In the genomic region with DNA sequence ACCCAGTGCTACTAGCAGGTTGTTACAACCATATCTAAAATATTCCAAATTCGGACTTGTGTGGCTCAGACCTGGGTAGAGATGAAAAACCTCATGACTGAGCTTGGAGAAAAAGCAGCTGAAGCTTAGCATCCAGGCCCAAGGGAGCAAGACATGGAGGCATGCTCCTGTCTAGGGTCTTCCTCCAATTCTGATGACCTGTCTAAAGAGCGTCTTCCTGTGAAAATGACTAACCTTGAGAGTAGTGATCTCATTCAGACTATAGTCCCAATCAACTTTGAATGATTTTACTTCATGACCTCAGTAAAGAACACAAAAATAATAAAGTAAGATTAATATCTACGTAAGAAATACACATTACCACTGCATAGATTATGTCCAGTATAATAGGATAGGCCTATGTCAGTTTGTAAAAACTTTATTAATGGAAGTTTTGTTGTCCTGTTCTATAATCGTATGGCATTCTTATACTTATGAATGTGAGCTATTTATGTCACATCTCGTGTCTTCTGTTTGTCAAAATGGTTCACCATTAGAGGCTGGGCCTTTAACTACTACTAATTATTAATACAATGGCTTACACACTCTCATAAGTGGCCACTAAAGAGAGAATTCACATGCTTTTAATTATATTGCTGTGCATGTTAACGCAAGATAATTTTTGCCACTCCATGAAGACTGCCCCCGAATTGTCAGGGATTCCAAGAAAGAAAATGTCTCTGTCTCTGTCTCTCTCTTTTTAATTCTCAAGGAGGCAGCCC, we compare ENCODE assay signal across 1 cellular context.
TF ChIP-seq lines count a peak whose summit lies in the region.

No MANE protein-coding gene starts in this region.

TF ChIP-seq in K562, 482 proteins besides CTCF, POLR2A, EP300 and RAD21 (continued from another document and continues in another):
- TF ChIP-seq, protein P1, sequence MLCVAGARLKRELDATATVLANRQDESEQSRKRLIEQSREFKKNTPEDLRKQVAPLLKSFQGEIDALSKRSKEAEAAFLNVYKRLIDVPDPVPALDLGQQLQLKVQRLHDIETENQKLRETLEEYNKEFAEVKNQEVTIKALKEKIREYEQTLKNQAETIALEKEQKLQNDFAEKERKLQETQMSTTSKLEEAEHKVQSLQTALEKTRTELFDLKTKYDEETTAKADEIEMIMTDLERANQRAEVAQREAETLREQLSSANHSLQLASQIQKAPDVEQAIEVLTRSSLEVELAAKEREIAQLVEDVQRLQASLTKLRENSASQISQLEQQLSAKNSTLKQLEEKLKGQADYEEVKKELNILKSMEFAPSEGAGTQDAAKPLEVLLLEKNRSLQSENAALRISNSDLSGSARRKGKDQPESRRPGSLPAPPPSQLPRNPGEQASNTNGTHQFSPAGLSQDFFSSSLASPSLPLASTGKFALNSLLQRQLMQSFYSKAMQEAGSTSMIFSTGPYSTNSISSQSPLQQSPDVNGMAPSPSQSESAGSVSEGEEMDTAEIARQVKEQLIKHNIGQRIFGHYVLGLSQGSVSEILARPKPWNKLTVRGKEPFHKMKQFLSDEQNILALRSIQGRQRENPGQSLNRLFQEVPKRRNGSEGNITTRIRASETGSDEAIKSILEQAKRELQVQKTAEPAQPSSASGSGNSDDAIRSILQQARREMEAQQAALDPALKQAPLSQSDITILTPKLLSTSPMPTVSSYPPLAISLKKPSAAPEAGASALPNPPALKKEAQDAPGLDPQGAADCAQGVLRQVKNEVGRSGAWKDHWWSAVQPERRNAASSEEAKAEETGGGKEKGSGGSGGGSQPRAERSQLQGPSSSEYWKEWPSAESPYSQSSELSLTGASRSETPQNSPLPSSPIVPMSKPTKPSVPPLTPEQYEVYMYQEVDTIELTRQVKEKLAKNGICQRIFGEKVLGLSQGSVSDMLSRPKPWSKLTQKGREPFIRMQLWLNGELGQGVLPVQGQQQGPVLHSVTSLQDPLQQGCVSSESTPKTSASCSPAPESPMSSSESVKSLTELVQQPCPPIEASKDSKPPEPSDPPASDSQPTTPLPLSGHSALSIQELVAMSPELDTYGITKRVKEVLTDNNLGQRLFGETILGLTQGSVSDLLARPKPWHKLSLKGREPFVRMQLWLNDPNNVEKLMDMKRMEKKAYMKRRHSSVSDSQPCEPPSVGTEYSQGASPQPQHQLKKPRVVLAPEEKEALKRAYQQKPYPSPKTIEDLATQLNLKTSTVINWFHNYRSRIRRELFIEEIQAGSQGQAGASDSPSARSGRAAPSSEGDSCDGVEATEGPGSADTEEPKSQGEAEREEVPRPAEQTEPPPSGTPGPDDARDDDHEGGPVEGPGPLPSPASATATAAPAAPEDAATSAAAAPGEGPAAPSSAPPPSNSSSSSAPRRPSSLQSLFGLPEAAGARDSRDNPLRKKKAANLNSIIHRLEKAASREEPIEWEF (CRISPR knock-in tag; IDR thresholded peaks at IDR 0.05): no peak
- TF ChIP-seq ZNF24 (IDR thresholded peaks at IDR 0.05) (no peak), MEIS2 (IDR thresholded peaks at IDR 0.05; ENCODE audit: partially characterized antibody) (no peak), CREB5 (CRISPR knock-in tag; IDR thresholded peaks at IDR 0.05) (no peak), ZNF407 (IDR thresholded peaks at IDR 0.05; ENCODE audit: low read depth) (no peak), STAT5B (CRISPR knock-in tag; IDR thresholded peaks at IDR 0.05) (no peak), MLX (CRISPR knock-in tag; conservative IDR thresholded peaks at IDR 0.05) (no peak), ETV5 (CRISPR knock-in tag; IDR thresholded peaks at IDR 0.05; ENCODE audit: low read depth) (no peak), POLR2B (IDR thresholded peaks at IDR 0.05; ENCODE audit: low read depth, partially characterized antibody) (peak; percentile 25), CBX5 (IDR thresholded peaks at IDR 0.05; ENCODE audit: borderline replicate concordance, low read depth) (no peak), DACH1 (IDR thresholded peaks at IDR 0.05; ENCODE audit: partially characterized antibody) (peak; percentile 51), ZNF589 (CRISPR knock-in tag; IDR thresholded peaks at IDR 0.05; ENCODE audit: low read depth) (peak; percentile 45), ELK1 (CRISPR knock-in tag; IDR thresholded peaks at IDR 0.05) (no peak), MBD1 (CRISPR knock-in tag; IDR thresholded peaks at IDR 0.05) (no peak), ATF4 (CRISPR knock-in tag; IDR thresholded peaks at IDR 0.05) (peak; percentile 27; the same call in 1 of the 2 replicates), ZNF592 (IDR thresholded peaks at IDR 0.05) (peak; percentile 21; the same call in 1 of the 2 replicates), BACH1 (tag; IDR thresholded peaks at IDR 0.05) (peak; percentile 23; the same call in 1 of the 2 replicates)
